ENCODE assay signal across 13 cellular contexts in genomic region chr9:30943446-30944232, GRCh38.
"Had no signal": no experiment of that assay in that cellular context is flagged by ENCODE, and none has a peak within 500 bp of the region (broad histone marks: within the 10 kb centered on the region; RNA-seq: fewer than 3 reads in every experiment).

No MANE protein-coding gene starts in this region.

- H3K36me3 ChIP-seq: adrenal gland, heart left ventricle, stomach, suprapubic skin, tibial nerve had no signal

- H3K9me3 ChIP-seq: adrenal gland, suprapubic skin had no signal

- H3K4me1 ChIP-seq: adrenal gland, heart left ventricle, stomach, suprapubic skin, tibial nerve had no signal

- H3K4me3 ChIP-seq: adrenal gland, heart left ventricle, lung, stomach, suprapubic skin, tibial nerve had no signal

- H3K27me3 ChIP-seq: adrenal gland, heart left ventricle, stomach, suprapubic skin, tibial nerve had no signal

- ATAC-seq: heart left ventricle; naive thymus-derived CD4-positive, alpha-beta T cell; WTC11 had no signal

- H3K27ac ChIP-seq: adrenal gland, epithelial cell of prostate, heart left ventricle, stomach, suprapubic skin, tibial nerve had no signal

- DNase-seq: activated gamma-delta T cell treated with Interleukin-2 at 50 U/mL for 16 hours; activated T-cell treated with anti-CD3 and anti-CD28 coated beads, Interleukin-2, amount 50 U/mL, for 1 hour; adrenal gland; naive thymus-derived CD4-positive, alpha-beta T cell; stimulated activated CD4-positive, alpha-beta T cell treated with anti-CD3 and anti-CD28 coated beads, Interleukin-4, amount 100 ng/mL, for 24 hours; stomach; T1000 had no signal
